ENCODE assay signal across 18 cellular contexts in genomic region chr3:159416854-159417253, GRCh38.
DNase-seq lines count a peak whose midpoint lies in the region; FAIRE-seq and TF ChIP-seq lines count a peak whose summit lies in the region.
"Had no signal": no experiment of that assay in that cellular context is flagged by ENCODE, and none has a peak within 500 bp of the region (broad histone marks: within the 10 kb centered on the region; RNA-seq: fewer than 3 reads in every experiment).

No MANE protein-coding gene starts in this region.

- no peak overlapping the region for H3K27ac ChIP-seq in H1 (ENCODE audit: low read depth, low read length)
- peak overlapping the region; percentile 18 for H3K27ac ChIP-seq in neuronal stem cell (replicated peaks; ENCODE audit: low read length)
- no peak overlapping the region for H3K27ac ChIP-seq in kidney (ENCODE audit: low read depth in 2 of 2, low read length in 2 of 2)
- H3K27ac ChIP-seq: sigmoid colon had no signal

- no peaks in the 10 kb centered on the region for H3K79me2 ChIP-seq in H1 (ENCODE audit: control insufficient read depth in 1 of 2, insufficient read depth in 2 of 2, low read length in 2 of 2)

- H3K4me2 ChIP-seq in H1 (ENCODE audit: insufficient read depth in 1 of 2, low read depth in 2 of 2, low read length in 2 of 2) (no peak overlapping the region), neuronal stem cell (ENCODE audit: insufficient read depth, low read length, poor library complexity, severe bottlenecking) (no peak overlapping the region)

- H3K27ac Mint-ChIP-seq in chondrocyte (ENCODE audit: unreplicated experiment): no peak overlapping the region
- H3K27ac Mint-ChIP-seq: CD14-positive monocyte; IgD-negative memory B cell; stimulated activated memory B cell treated with anti-CD40 and anti-IgM and Interleukin-4, amounts not matched to agents 10 μg/mL and 1 μg/mL and 100 μg/mL, for 72 hours had no signal

- H2BK12ac ChIP-seq in H1 (ENCODE audit: low read depth, low read length): no peak overlapping the region
- H2BK12ac ChIP-seq in neuronal stem cell (ENCODE audit: low read length): no peak overlapping the region

- H2BK5ac ChIP-seq in H1 (ENCODE audit: low read depth, low read length) (no peak overlapping the region), neuronal stem cell (ENCODE audit: low read length) (no peak overlapping the region)

- no peak for TF ChIP-seq POLR2A in H1 (IDR thresholded peaks at IDR 0.05; ENCODE audit: control extremely low read depth in 1 of 2, low read depth in 2 of 2, low read length in 2 of 2)

- peaks cover 10% of the 10 kb centered on the region for H3K27me3 Mint-ChIP-seq in chondrocyte (ENCODE audit: low read depth)
- H3K27me3 Mint-ChIP-seq: IgD-negative memory B cell; stimulated activated memory B cell treated with anti-CD40 and anti-IgM and Interleukin-4, amounts not matched to agents 10 μg/mL and 1 μg/mL and 100 μg/mL, for 72 hours had no signal

- H3K4ac ChIP-seq in H1 (replicated peaks; ENCODE audit: insufficient read length, low read depth, low read length) (no peak overlapping the region), neuronal stem cell (ENCODE audit: low read length) (no peak overlapping the region)

- no peak overlapping the region for H4K91ac ChIP-seq in H1 (replicated peaks; ENCODE audit: insufficient read length, low read length)
- no peak overlapping the region for H4K91ac ChIP-seq in neuronal stem cell (ENCODE audit: low read depth, low read length, poor library complexity)

- H3K9me3 ChIP-seq in H1 (ENCODE audit: insufficient read depth in 2 of 2, low read depth in 1 of 2, low read length in 1 of 2) (peaks cover 8 to 10% of the 10 kb centered on the region in 2 experiments; a peak in 3 of 4 replicates), neuronal stem cell (replicated peaks in 1 of 2; ENCODE audit: control insufficient read depth in 2 of 2, insufficient read depth in 1 of 2, low read depth in 1 of 2, low read length in 2 of 2) (no peaks in the 10 kb centered on the region), kidney (ENCODE audit: control insufficient read depth in 1 of 2, low read length in 2 of 2) (no peaks in the 10 kb centered on the region)
- H3K9me3 ChIP-seq: sigmoid colon had no signal

- H4K8ac ChIP-seq in H1 (ENCODE audit: extremely low read depth, insufficient read depth, low read length) (no peak overlapping the region), neuronal stem cell (ENCODE audit: low read depth, low read length) (no peak overlapping the region)

- POLR2A ChIA-PET in H1 (lab: Charles Lee; ENCODE audit: partially characterized antibody): no interaction called here

- TF ChIP-seq EP300 in H1 (IDR thresholded peaks at IDR 0.05; ENCODE audit: borderline replicate concordance in 1 of 2, low read depth in 2 of 2, low read length in 2 of 2): no peak

- H2AK5ac ChIP-seq in H1 (ENCODE audit: low read depth, low read length) (no peak overlapping the region), neuronal stem cell (ENCODE audit: low read depth, low read length) (no peak overlapping the region)

- H3K23me2 ChIP-seq in H1 (ENCODE audit: low read depth, low read length): no peaks in the 10 kb centered on the region

- DNase-seq in EH (ENCODE audit: low read depth) (peak; percentile 33), NCI-H1105 (lab: John Stamatoyannopoulos, UW) (peak; percentile 42), H1 (ENCODE audit: low read depth in 1 of 2, low spot score in 2 of 2) (no peak), neuronal stem cell (ENCODE audit: low spot score) (no peak), kidney (no peak), chondrocyte (ENCODE audit: low spot score) (no peak)
- DNase-seq in stimulated activated naive CD4-positive, alpha-beta T cell treated with Interleukin-2 at 50 U/mL for 16 hours (lab: John Stamatoyannopoulos, UW): no peak
- DNase-seq: anterior cingulate cortex; effector CD4-positive, alpha-beta T cell; foreskin melanocyte; mesendoderm; NCI-H524 treated with DMSO at 0.1 percent for 48 hours; sigmoid colon had no signal

- no peak overlapping the region for H3K18ac ChIP-seq in H1 (ENCODE audit: extremely low read depth, low read length)
- no peak overlapping the region for H3K18ac ChIP-seq in neuronal stem cell (ENCODE audit: low read length)

- H2AFZ ChIP-seq in H1 (ENCODE audit: low read length) (peak overlapping the region; percentile 32; the same call in 1 of the 2 replicates), neuronal stem cell (ENCODE audit: low read length) (peak overlapping the region; percentile 47)

- H3K36me3 ChIP-seq in H1 (ENCODE audit: control insufficient read depth in 2 of 4, insufficient read depth in 4 of 4, low read length in 3 of 4): no peaks in the 10 kb centered on the region
- H3K36me3 ChIP-seq in neuronal stem cell (replicated peaks in 1 of 2; ENCODE audit: control insufficient read depth in 2 of 2, insufficient read depth in 2 of 2, low read length in 2 of 2): no peaks in the 10 kb centered on the region
- H3K36me3 ChIP-seq in kidney (ENCODE audit: control insufficient read depth in 1 of 2, insufficient read depth in 2 of 2, low read length in 2 of 2): no peaks in the 10 kb centered on the region
- H3K36me3 ChIP-seq: sigmoid colon had no signal

- H3K79me1 ChIP-seq in H1 (ENCODE audit: low read depth, low read length) (no peaks in the 10 kb centered on the region), neuronal stem cell (ENCODE audit: low read depth, low read length) (no peaks in the 10 kb centered on the region)

- H3K9ac ChIP-seq in H1 (replicated peaks in 1 of 4; ENCODE audit: extremely low read depth in 1 of 4, low read depth in 3 of 4, low read length in 3 of 4): no peak overlapping the region
- no peak overlapping the region for H3K9ac ChIP-seq in neuronal stem cell (ENCODE audit: low read depth, low read length, poor library complexity)
- H3K9ac ChIP-seq in kidney (ENCODE audit: low read length in 2 of 2): no peak overlapping the region

- H2BK15ac ChIP-seq in H1 (ENCODE audit: low read length) (no peak overlapping the region), neuronal stem cell (ENCODE audit: low read length) (no peak overlapping the region)

- WGBS in H1 (ENCODE audit: extremely low coverage in 1 of 2, insufficient coverage in 1 of 2, insufficient read length in 1 of 2, insufficient replicate concordance in 2 of 2, low coverage in 1 of 2, low lambda C conversion rate in 2 of 2, missing lambda C conversion rate in 1 of 2), 2 experiments: 93% methylated on average over 2 of the region's 2 CpGs; no CpG with 5 or more reads in 1 of the 2 experiments
- WGBS in neuronal stem cell (ENCODE audit: extremely low coverage in 2 of 2, insufficient read length in 2 of 2, insufficient replicate concordance in 1 of 2), 2 donors: no CpG with 5 or more reads among the region's 2 CpGs

- no peak for FAIRE-seq in H1 (lab: Jason Lieb, UNC)
- no peak for FAIRE-seq in kidney (lab: Jason Lieb, UNC)
- FAIRE-seq: GM12892 had no signal

- H3K4me1 ChIP-seq in H1 (replicated peaks in 1 of 4; ENCODE audit: control insufficient read depth in 3 of 4, insufficient read depth in 4 of 4, low read length in 3 of 4) (no peaks in the 10 kb centered on the region), neuronal stem cell (ENCODE audit: control insufficient read depth in 2 of 2, insufficient read depth in 1 of 2, low read depth in 1 of 2, low read length in 2 of 2) (peaks cover 3% of the 10 kb centered on the region in 2 donors), kidney (ENCODE audit: control insufficient read depth in 1 of 2, insufficient read depth in 1 of 2, low read depth in 1 of 2, low read length in 2 of 2) (no peaks in the 10 kb centered on the region)
- H3K4me1 ChIP-seq: sigmoid colon had no signal

- no peak for TF ChIP-seq RAD21 in H1 (IDR thresholded peaks at IDR 0.05 in 1 of 2, conservative IDR thresholded peaks at IDR 0.05 in 1 of 2; ENCODE audit: low read depth in 2 of 2, low read length in 2 of 2)

- TF ChIP-seq CTCF in H1 (IDR thresholded peaks at IDR 0.05; ENCODE audit: control extremely low read depth in 1 of 3, insufficient read depth in 1 of 3, low read depth in 1 of 3, low read length in 3 of 3) (no peak), kidney (IDR thresholded peaks at IDR 0.05; ENCODE audit: borderline replicate concordance, extremely low read depth, insufficient read depth) (no peak), chondrocyte (IDR thresholded peaks at IDR 0.05) (no peak)

- no peak overlapping the region for H2BK120ac ChIP-seq in H1 (replicated peaks; ENCODE audit: low read depth, low read length)
- H2BK120ac ChIP-seq in neuronal stem cell (ENCODE audit: low read depth, low read length): no peak overlapping the region

- no peak overlapping the region for H2BK20ac ChIP-seq in H1 (ENCODE audit: low read length)

- no peak overlapping the region for H3K23ac ChIP-seq in H1 (ENCODE audit: insufficient read length)
- no peak overlapping the region for H3K23ac ChIP-seq in neuronal stem cell (ENCODE audit: low read depth, low read length, poor library complexity)

- H3K14ac ChIP-seq in H1 (ENCODE audit: insufficient read length): no peak overlapping the region
- H3K14ac ChIP-seq in neuronal stem cell (ENCODE audit: low read length): no peak overlapping the region

- peaks cover 3% of the 10 kb centered on the region for H3K9me3 Mint-ChIP-seq in chondrocyte (ENCODE audit: low read depth)
- H3K9me3 Mint-ChIP-seq: stimulated activated memory B cell treated with anti-CD40 and anti-IgM and Interleukin-4, amounts not matched to agents 10 μg/mL and 1 μg/mL and 100 μg/mL, for 72 hours had no signal

- H3K4me3 Mint-ChIP-seq in chondrocyte (ENCODE audit: unreplicated experiment): no peak overlapping the region
- H3K4me3 Mint-ChIP-seq: CD14-positive monocyte; IgD-negative memory B cell; neural crest cell; stimulated activated memory B cell treated with anti-CD40 and anti-IgM and Interleukin-4, amounts not matched to agents 10 μg/mL and 1 μg/mL and 100 μg/mL, for 72 hours had no signal

- no peak overlapping the region for H3K4me3 ChIP-seq in H1 (ENCODE audit: extremely low read depth in 1 of 4, insufficient read depth in 2 of 4, low read depth in 3 of 4, low read length in 4 of 4)
- no peak overlapping the region for H3K4me3 ChIP-seq in neuronal stem cell (ENCODE audit: low read length in 2 of 2)
- H3K4me3 ChIP-seq in kidney (ENCODE audit: low read length in 2 of 2): no peak overlapping the region
- H3K4me3 ChIP-seq: sigmoid colon had no signal

- H3K56ac ChIP-seq in H1 (replicated peaks; ENCODE audit: insufficient read length, low read depth, low read length): no peak overlapping the region

- intact Hi-C loops in kidney (cut with DNase I): no loop called here

- H3K4me1 Mint-ChIP-seq in chondrocyte (ENCODE audit: low read depth): peaks cover 3% of the 10 kb centered on the region
- H3K4me1 Mint-ChIP-seq: CD14-positive monocyte; IgD-negative memory B cell; neural crest cell; stimulated activated memory B cell treated with anti-CD40 and anti-IgM and Interleukin-4, amounts not matched to agents 10 μg/mL and 1 μg/mL and 100 μg/mL, for 72 hours had no signal

- H3K27me3 ChIP-seq in H1 (replicated peaks in 1 of 4; ENCODE audit: control insufficient read depth in 3 of 4, extremely low read depth in 1 of 4, insufficient read depth in 3 of 4, low read length in 3 of 4) (no peaks in the 10 kb centered on the region), neuronal stem cell (ENCODE audit: control insufficient read depth in 3 of 3, insufficient read depth in 3 of 3, low read depth in 1 of 3, low read length in 3 of 3) (no peaks in the 10 kb centered on the region)
- H3K27me3 ChIP-seq: sigmoid colon had no signal

- no peaks in the 10 kb centered on the region for H3K36me3 Mint-ChIP-seq in chondrocyte (ENCODE audit: low read depth)
- H3K36me3 Mint-ChIP-seq: CD14-positive monocyte; IgD-negative memory B cell; stimulated activated memory B cell treated with anti-CD40 and anti-IgM and Interleukin-4, amounts not matched to agents 10 μg/mL and 1 μg/mL and 100 μg/mL, for 72 hours had no signal

- H4K20me1 ChIP-seq in H1 (replicated peaks in 1 of 2; ENCODE audit: control insufficient read depth in 1 of 2, insufficient read depth in 2 of 2, low read length in 2 of 2): no peaks in the 10 kb centered on the region

- no peak overlapping the region for H4K5ac ChIP-seq in H1 (ENCODE audit: insufficient read length, low read depth, low read length)

- CTCF ChIA-PET in H1 (lab: Charles Lee; ENCODE audit: partially characterized antibody): interaction anchor here (0.7 to 1.3 kb wide), 2 partner anchors 70 to 95 kb away, joined by 3 read pairs; no protein-coding TSS in a partner anchor

Comparison
In these comparisons a context has a peak if more than half of its experiments do, and no peak if none do; other contexts are left out.
1. DNase-seq: peak in EH (single experiment) and NCI-H1105 (single experiment); none in H1 (0 of 2), neuronal stem cell (single experiment), kidney (single experiment), chondrocyte (single experiment) and stimulated activated naive CD4-positive, alpha-beta T cell treated with Interleukin-2 at 50 U/mL for 16 hours (single experiment).